In the genomic region with DNA sequence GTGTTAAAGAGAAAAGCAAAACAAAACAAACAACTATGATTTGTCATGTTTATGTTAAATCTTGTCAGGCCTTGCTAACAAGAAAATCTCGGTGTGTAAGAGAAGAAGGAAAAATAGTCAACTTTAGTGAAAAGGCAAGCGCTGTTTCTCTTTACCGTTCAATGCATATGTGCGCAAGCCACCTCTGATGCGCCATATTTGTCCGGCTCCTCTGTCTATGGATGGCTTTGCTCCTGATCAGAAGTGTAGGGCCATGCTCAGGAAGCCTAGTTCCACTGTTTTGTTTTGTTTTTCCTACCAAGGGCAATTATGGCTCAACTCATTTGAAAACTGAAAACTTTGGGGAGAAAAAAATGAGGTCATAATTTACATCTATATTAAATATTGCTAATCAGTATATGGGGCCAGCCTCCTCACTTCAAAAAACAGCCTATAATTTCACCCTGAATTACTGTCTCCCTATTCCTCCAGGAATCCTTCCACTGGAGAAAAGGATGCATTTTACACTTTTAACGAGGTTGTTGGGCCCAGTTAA, we compare ENCODE assay signal across 9 cellular contexts. TPM values are rescaled to one million over a fixed set of nuclear protein-coding genes. Genes with fewer than 3 reads are reported as not detected.
A peak's percentile ranks its signal among the peaks of the same experiment; 100 is the strongest.
DNase-seq lines count a peak whose midpoint lies in the region; ATAC-seq and TF ChIP-seq lines count a peak whose summit lies in the region.
"Had no signal": no experiment of that assay in that cellular context is flagged by ENCODE, and none has a peak within 500 bp of the region (broad histone marks: within the 10 kb centered on the region; RNA-seq: fewer than 3 reads in every experiment).

No MANE protein-coding gene starts in this region.

- TF ChIP-seq CTCF in mesothelial cell of epicardium (IDR thresholded peaks at IDR 0.05; ENCODE audit: unreplicated experiment) (no peak), testis (IDR thresholded peaks at IDR 0.05) (no peak)

- no peaks in the 10 kb centered on the region for H3K9me3 ChIP-seq in testis

- peaks cover 21% of the 10 kb centered on the region for H3K27me3 Mint-ChIP-seq in activated T-cell treated with anti-CD3 and anti-CD28 coated beads, Interleukin-2, amount 50 U/mL, for 24 hours
- peaks cover 43% of the 10 kb centered on the region for H3K27me3 Mint-ChIP-seq in mesothelial cell of epicardium (ENCODE audit: low read depth)

- peak overlapping the region; percentile 57 for H3K27ac ChIP-seq in cingulate gyrus (ENCODE audit: low read depth, low read length)
- H3K27ac ChIP-seq in testis, result peak overlapping the region; percentile 85 to 92

- TF ChIP-seq POLR2A in testis (IDR thresholded peaks at IDR 0.05), result no peak

- H3K36me3 ChIP-seq in testis (ENCODE audit: low read depth, missing control alignments), result no peaks in the 10 kb centered on the region

- H3K4me1 Mint-ChIP-seq in activated T-cell treated with anti-CD3 and anti-CD28 coated beads, Interleukin-2, amount 50 U/mL, for 24 hours (ENCODE audit: low read depth), result peaks cover 32% of the 10 kb centered on the region
- H3K4me1 Mint-ChIP-seq in mesothelial cell of epicardium, result peaks cover 27% of the 10 kb centered on the region

- no peak for DNase-seq in activated T-cell treated with anti-CD3 and anti-CD28 coated beads, Interleukin-2, amount 50 U/mL, for 24 hours
- DNase-seq in activated T-cell treated with anti-CD3 and anti-CD28 coated beads, Interleukin-2, amount 50 U/mL, for 48 hours, result no peak
- DNase-seq in mesothelial cell of epicardium (ENCODE audit: low spot score in 2 of 2, unreplicated experiment in 2 of 2), result no peak
- peak; percentile 55 for DNase-seq in testis
- no peak for DNase-seq in NCI-H82 treated with DMSO at 0.1 percent for 48 hours (lab: John Stamatoyannopoulos, UW; ENCODE audit: unreplicated experiment)
- DNase-seq in HuH-7 (ENCODE audit: low spot score), result no peak
- DNase-seq: NCI-H2107 had no signal

- no peaks in the 10 kb centered on the region for H3K9me3 Mint-ChIP-seq in activated T-cell treated with anti-CD3 and anti-CD28 coated beads, Interleukin-2, amount 50 U/mL, for 24 hours
- no peaks in the 10 kb centered on the region for H3K9me3 Mint-ChIP-seq in mesothelial cell of epicardium

- 39 to 52% methylated on average over 7 of the region's 7 CpGs for WGBS in testis, 2 donors

- H3K4me3 Mint-ChIP-seq in activated T-cell treated with anti-CD3 and anti-CD28 coated beads, Interleukin-2, amount 50 U/mL, for 24 hours, result peak overlapping the region; percentile 88
- peak overlapping the region; percentile 8 for H3K4me3 Mint-ChIP-seq in mesothelial cell of epicardium

- peak overlapping the region; percentile 68 to 83 for H3K4me3 ChIP-seq in testis

- H3K27me3 ChIP-seq in testis, result no peaks in the 10 kb centered on the region

- intact Hi-C loops in testis (cut with DNase I; ENCODE audit: low total_unique reads), result no loop called here

- ATAC-seq in HG03039 (IDR thresholded peaks at IDR 0.05; ENCODE audit: unreplicated experiment), result no peak

- H3K4me1 ChIP-seq in testis, result peaks cover 14% of the 10 kb centered on the region

- H3K27ac Mint-ChIP-seq in activated T-cell treated with anti-CD3 and anti-CD28 coated beads, Interleukin-2, amount 50 U/mL, for 24 hours, result peak overlapping the region; percentile 83
- H3K27ac Mint-ChIP-seq in mesothelial cell of epicardium, result no peak overlapping the region

- peaks cover 62% of the 10 kb centered on the region for H3K36me3 Mint-ChIP-seq in activated T-cell treated with anti-CD3 and anti-CD28 coated beads, Interleukin-2, amount 50 U/mL, for 24 hours (ENCODE audit: low read depth)
- no peaks in the 10 kb centered on the region for H3K36me3 Mint-ChIP-seq in mesothelial cell of epicardium

RNA-seq across cellular contexts. Expression of a gene that starts 4.6 kb away (rescaled TPM):
- total RNA-seq in mesothelial cell of epicardium, result 11.1 to 12.9 TPM (median 11.7 TPM) in 3 replicates
- total RNA-seq in testis, result 100 to 1,000 TPM in 1 of 2 donors, 10 to 100 TPM in 1; 84.6 to 112 TPM
- polyA plus RNA-seq in testis (ENCODE audit: insufficient read depth, low read depth, low replicate concordance), result 22.0 TPM
